In genomic region chr9:128073260-128073886, GRCh38 we compare ENCODE assay signal across 8 cellular contexts. TPM values are rescaled to one million over a fixed set of nuclear protein-coding genes. Genes with fewer than 3 reads are reported as not detected.
A peak's percentile ranks its signal among the peaks of the same experiment; 100 is the strongest.
DNase-seq lines count a peak whose midpoint lies in the region; ATAC-seq and TF ChIP-seq lines count a peak whose summit lies in the region.

No MANE protein-coding gene starts in this region.

- intact Hi-C loops in adrenal gland (cut with DNase I) (no loop called here), lower lobe of right lung (cut with DNase I) (no loop called here)

- H3K36me3 Mint-ChIP-seq in activated CD8-positive, alpha-beta memory T cell treated with anti-CD3 and anti-CD28 coated beads, Interleukin-2, amount 10 ng/mL, durations not matched to agents 7 days and 5 days, result peaks cover 35% of the 10 kb centered on the region

- H3K4me3 ChIP-seq in adrenal gland (peak overlapping the region in 1 of 4 donors; percentile 9), lower lobe of right lung (peak overlapping the region; percentile 24), tibial nerve (no peak overlapping the region)

- H3K27ac Mint-ChIP-seq in activated CD8-positive, alpha-beta memory T cell treated with anti-CD3 and anti-CD28 coated beads, Interleukin-2, amount 10 ng/mL, durations not matched to agents 7 days and 5 days, result peak overlapping the region; percentile 28

- peaks cover 46% of the 10 kb centered on the region for H3K4me1 Mint-ChIP-seq in activated CD8-positive, alpha-beta memory T cell treated with anti-CD3 and anti-CD28 coated beads, Interleukin-2, amount 10 ng/mL, durations not matched to agents 7 days and 5 days

- TF ChIP-seq CTCF in adrenal gland (IDR thresholded peaks at IDR 0.05), result no peak
- no peak for TF ChIP-seq CTCF in lower lobe of right lung (IDR thresholded peaks at IDR 0.05)
- no peak for TF ChIP-seq CTCF in tibial nerve (IDR thresholded peaks at IDR 0.05)

- no peaks in the 10 kb centered on the region for H3K9me3 Mint-ChIP-seq in activated CD8-positive, alpha-beta memory T cell treated with anti-CD3 and anti-CD28 coated beads, Interleukin-2, amount 10 ng/mL, durations not matched to agents 7 days and 5 days (ENCODE audit: low read depth)

- CTCF ChIA-PET in activated CD8-positive, alpha-beta memory T cell treated with anti-CD3 and anti-CD28 coated beads, Interleukin-2, amount 10 ng/mL, durations not matched to agents 7 days and 5 days (lab: Charles Lee), result interaction anchor here (1.3 to 2.4 kb wide), 7 partner anchors 12 to 123 kb away, joined by 3 to 13 read pairs (median 6); no protein-coding TSS in a partner anchor

- H3K4me3 Mint-ChIP-seq in activated CD8-positive, alpha-beta memory T cell treated with anti-CD3 and anti-CD28 coated beads, Interleukin-2, amount 10 ng/mL, durations not matched to agents 7 days and 5 days, result no peak overlapping the region

- TF ChIP-seq POLR2A in adrenal gland (IDR thresholded peaks at IDR 0.05) (no peak), tibial nerve (IDR thresholded peaks at IDR 0.05) (no peak)

- no peak for ATAC-seq in activated CD8-positive, alpha-beta memory T cell treated with anti-CD3 and anti-CD28 coated beads, Interleukin-2, amount 10 ng/mL, durations not matched to agents 7 days and 5 days
- ATAC-seq in lower lobe of right lung, result peak in 1 of 2 donors; percentile 30
- ATAC-seq in HG02571 (IDR thresholded peaks at IDR 0.05; ENCODE audit: unreplicated experiment), result no peak

- TF ChIP-seq EP300 in tibial nerve (IDR thresholded peaks at IDR 0.05), result peak in 1 of 2 donors; percentile 67

- H3K27me3 Mint-ChIP-seq in activated CD8-positive, alpha-beta memory T cell treated with anti-CD3 and anti-CD28 coated beads, Interleukin-2, amount 10 ng/mL, durations not matched to agents 7 days and 5 days, result no peaks in the 10 kb centered on the region

- WGBS in adrenal gland, 4 donors, result 56 to 65% (median 63%) methylated on average over 7 of the region's 7 CpGs
- WGBS in tibial nerve, 2 donors, result 48 to 53% methylated on average over 7 of the region's 7 CpGs

- no peaks in the 10 kb centered on the region for H3K9me3 ChIP-seq in adrenal gland (replicated peaks in 1 of 3)
- H3K9me3 ChIP-seq in lower lobe of right lung, result no peaks in the 10 kb centered on the region
- H3K9me3 ChIP-seq in tibial nerve, result no peaks in the 10 kb centered on the region

- no peak for DNase-seq in activated CD8-positive, alpha-beta memory T cell treated with anti-CD3 and anti-CD28 coated beads, Interleukin-2, amount 10 ng/mL, durations not matched to agents 7 days and 5 days
- no peak for DNase-seq in activated CD8-positive, alpha-beta memory T cell treated with anti-CD3 and anti-CD28 coated beads for 24 hours
- DNase-seq in adrenal gland (peak in 1 of 7 donors; percentile 44), lower lobe of right lung (no peak), tibial nerve (ENCODE audit: low spot score in 2 of 2) (no peak), HuH-7.5 (ENCODE audit: low spot score) (no peak), anterior cingulate cortex (lab: John Stamatoyannopoulos, UW) (no peak)

- peak overlapping the region; percentile 70 to 92 (median 88) for H3K27ac ChIP-seq in adrenal gland
- H3K27ac ChIP-seq in lower lobe of right lung, result peak overlapping the region; percentile 79
- H3K27ac ChIP-seq in tibial nerve, result peak overlapping the region; percentile 70 to 96 (median 83)

- H3K4me1 ChIP-seq in adrenal gland (replicated peaks in 1 of 2), result peaks cover 41 to 64% of the 10 kb centered on the region in 2 donors
- H3K4me1 ChIP-seq in lower lobe of right lung, result peaks cover 84% of the 10 kb centered on the region
- H3K4me1 ChIP-seq in tibial nerve, result peaks cover 0 to 83% (median 54%) of the 10 kb centered on the region in 4 donors

- H3K27me3 ChIP-seq in adrenal gland, result no peaks in the 10 kb centered on the region
- H3K27me3 ChIP-seq in lower lobe of right lung (ENCODE audit: low read depth), result no peaks in the 10 kb centered on the region
- H3K27me3 ChIP-seq in tibial nerve, result no peaks in the 10 kb centered on the region

- H3K36me3 ChIP-seq in adrenal gland (replicated peaks in 1 of 2) (no peaks in the 10 kb centered on the region), lower lobe of right lung (no peaks in the 10 kb centered on the region), tibial nerve (no peaks in the 10 kb centered on the region)

RNA-seq across cellular contexts. Expression of gene SLC25A25, which starts 5.3 kb away (rescaled TPM):
- total RNA-seq in activated CD8-positive, alpha-beta memory T cell treated with anti-CD3 and anti-CD28 coated beads, Interleukin-2, amount 10 ng/mL, durations not matched to agents 7 days and 5 days, result 10 to 100 TPM; 16.5 to 18.1 TPM
- 10 to 100 TPM; 11.4 to 60.6 (median 25.5) TPM for total RNA-seq in adrenal gland
- polyA plus RNA-seq in adrenal gland, result 10 to 100 TPM; 13.6 to 14.1 (median 13.9) TPM
- 27.3 TPM for total RNA-seq in lower lobe of right lung
- total RNA-seq in tibial nerve, result 10 to 100 TPM; 23.4 to 29.7 (median 27.2) TPM

RNA-seq across cellular contexts. Expression of gene NAIF1, which starts 6.3 kb away (rescaled TPM):
- total RNA-seq in activated CD8-positive, alpha-beta memory T cell treated with anti-CD3 and anti-CD28 coated beads, Interleukin-2, amount 10 ng/mL, durations not matched to agents 7 days and 5 days, result 10 to 100 TPM; 13.8 to 16.7 TPM
- total RNA-seq in adrenal gland (10 to 100 TPM in 6 of 8 donors, 1 to 10 TPM in 2; 8.0 to 20.7 (median 12.2) TPM), lower lobe of right lung (11.3 TPM), tibial nerve (10 to 100 TPM in 1 of 4 donors, 1 to 10 TPM in 3; 5.4 to 11.2 (median 8.1) TPM)
- polyA plus RNA-seq in adrenal gland, result 10 to 100 TPM in 2 of 3 donors, 1 to 10 TPM in 1; 6.6 to 12.8 (median 10.8) TPM

RNA-seq across cellular contexts. Expression of gene PTGES2, which starts 54.2 kb away (rescaled TPM):
- 10 to 100 TPM; 51.0 to 56.4 TPM for total RNA-seq in activated CD8-positive, alpha-beta memory T cell treated with anti-CD3 and anti-CD28 coated beads, Interleukin-2, amount 10 ng/mL, durations not matched to agents 7 days and 5 days
- total RNA-seq in adrenal gland, result 100 to 1,000 TPM in 4 of 8 donors, 10 to 100 TPM in 4; 82.5 to 147 (median 101) TPM
- 100 to 1,000 TPM in 2 of 3 donors, 10 to 100 TPM in 1; 69.5 to 104 (median 101) TPM for polyA plus RNA-seq in adrenal gland
- total RNA-seq in lower lobe of right lung, result 30.6 TPM
- total RNA-seq in tibial nerve, result 100 to 1,000 TPM in 1 of 4 donors, 10 to 100 TPM in 3; 68.9 to 180 (median 74.7) TPM
